ENCODE assay signal across 17 cellular contexts in the genomic region with DNA sequence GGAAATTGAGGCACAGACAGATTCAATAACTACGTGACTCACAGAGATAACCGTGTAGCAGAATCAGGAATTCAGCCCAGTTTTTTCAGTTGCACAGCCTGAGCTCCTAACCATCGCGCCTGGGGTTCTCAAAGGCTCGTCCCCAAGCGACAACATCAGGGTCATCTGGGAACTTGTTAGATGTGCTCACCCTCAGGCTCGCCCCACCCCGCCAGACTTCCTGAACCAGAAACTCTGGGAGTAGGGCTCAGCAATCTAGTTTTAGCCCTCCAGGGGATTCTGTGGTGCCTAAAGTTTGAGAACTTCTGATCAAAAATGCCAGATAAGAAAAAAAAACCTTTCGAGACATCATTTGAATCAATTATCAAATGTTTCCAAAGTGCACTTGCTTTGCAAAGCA.
DNase-seq lines count a peak whose midpoint lies in the region; ATAC-seq and TF ChIP-seq lines count a peak whose summit lies in the region.
"Had no signal": no experiment of that assay in that cellular context is flagged by ENCODE, and none has a peak within 500 bp of the region (broad histone marks: within the 10 kb centered on the region; RNA-seq: fewer than 3 reads in every experiment).

No MANE protein-coding gene starts in this region.

- no peak overlapping the region for H3K4me2 ChIP-seq in H9 (ENCODE audit: insufficient read depth, insufficient read length, low read length)
- H3K4me2 ChIP-seq: BLaER1 had no signal

- peak; percentile 50 for DNase-seq in Right ventricle myocardium superior
- no peak for DNase-seq in Right ventricle myocardium inferior (ENCODE audit: missing footprints)
- DNase-seq in H9, result no peak
- peak; percentile 23 for DNase-seq in NCI-H748 treated with DMSO at 0.1 percent for 48 hours (lab: John Stamatoyannopoulos, UW)
- no peak for DNase-seq in nephron progenitor cell
- no peak for DNase-seq in HFFc6
- DNase-seq in iPS-NIHi7 (ENCODE audit: extremely low spot score), result no peak
- DNase-seq: Calu3; CD4-positive, alpha-beta memory T cell; GM23248; Karpas-422; NCI-H510A; PC-3; RPMI8226 had no signal

- H3K23ac ChIP-seq in H9 (ENCODE audit: insufficient read length, low read depth, low read length), result no peak overlapping the region

- H3K9ac ChIP-seq in H9 (ENCODE audit: extremely low read depth, insufficient read length, low read length), result no peak overlapping the region
- H3K9ac ChIP-seq: BLaER1, GM23248 had no signal

- H3K23me2 ChIP-seq in H9 (ENCODE audit: insufficient read length, low read depth, low read length, poor library complexity, severe bottlenecking), result no peaks in the 10 kb centered on the region

- H2BK5ac ChIP-seq in H9 (ENCODE audit: insufficient read length, low read length), result no peak overlapping the region

- no peak overlapping the region for H2BK120ac ChIP-seq in H9 (ENCODE audit: low read depth, low read length, poor library complexity, severe bottlenecking)

- H3K4me1 Mint-ChIP-seq in H9 (peaks cover 12 to 16% of the 10 kb centered on the region in 2 experiments), nephron progenitor cell (peaks cover 83% of the 10 kb centered on the region), HFFc6 (ENCODE audit: low read depth) (no peaks in the 10 kb centered on the region)
- H3K4me1 Mint-ChIP-seq: CD4-positive, alpha-beta memory T cell had no signal

- H4K8ac ChIP-seq in H9 (replicated peaks; ENCODE audit: insufficient read length, low read depth, low read length), result no peak overlapping the region

- TF ChIP-seq CTCF in H9 (conservative IDR thresholded peaks at IDR 0.05) (no peak), nephron progenitor cell (IDR thresholded peaks at IDR 0.05) (no peak), HFFc6 (IDR thresholded peaks at IDR 0.05) (no peak)

- no peak overlapping the region for H2BK20ac ChIP-seq in H9 (ENCODE audit: low read depth, low read length, poor library complexity, severe bottlenecking)

- H4K20me1 ChIP-seq in H9 (ENCODE audit: control insufficient read depth, insufficient read depth, insufficient read length), result no peaks in the 10 kb centered on the region
- H4K20me1 ChIP-seq: BLaER1 had no signal

- H3K36me3 Mint-ChIP-seq in H9 (ENCODE audit: insufficient read depth in 1 of 3, low read depth in 3 of 3) (no peaks in the 10 kb centered on the region), nephron progenitor cell (ENCODE audit: low read depth) (no peaks in the 10 kb centered on the region), HFFc6 (ENCODE audit: low read depth) (no peaks in the 10 kb centered on the region)
- H3K36me3 Mint-ChIP-seq: CD4-positive, alpha-beta memory T cell had no signal

- no peak overlapping the region for H3K27ac ChIP-seq in H9 (ENCODE audit: insufficient read length, low read depth, low read length)
- H3K27ac ChIP-seq: BLaER1, GM23248, SJSA1 had no signal

- no peak overlapping the region for H2AFZ ChIP-seq in H9 (ENCODE audit: low read length)
- H2AFZ ChIP-seq: GM23248 had no signal

- H3K4ac ChIP-seq in H9 (ENCODE audit: low read depth, low read length), result no peak overlapping the region

- no peaks in the 10 kb centered on the region for H3K79me2 ChIP-seq in H9 (ENCODE audit: insufficient read depth, low read length)

- intact Hi-C loops in Right ventricle myocardium superior (cut with DNase I), result no loop called here
- intact Hi-C loops in Right ventricle myocardium inferior (cut with DNase I), result no loop called here

- H3K4me3 Mint-ChIP-seq in H9 (no peak overlapping the region), nephron progenitor cell (peak overlapping the region; percentile 58), HFFc6 (no peak overlapping the region)
- H3K4me3 Mint-ChIP-seq: CD4-positive, alpha-beta memory T cell had no signal

- no peak overlapping the region for H4K91ac ChIP-seq in H9 (ENCODE audit: insufficient read length, low read depth, low read length)

- H3K9me3 Mint-ChIP-seq in H9 (no peaks in the 10 kb centered on the region), nephron progenitor cell (no peaks in the 10 kb centered on the region), HFFc6 (peaks cover 76% of the 10 kb centered on the region)
- H3K9me3 Mint-ChIP-seq: CD4-positive, alpha-beta memory T cell had no signal

- 0 out of 2 replicates have a peak overlapping the region, but pooled peaks have one; percentile 29 for H3K14ac ChIP-seq in H9 (ENCODE audit: insufficient read depth, low read length)

- H3T11ph ChIP-seq in H9 (ENCODE audit: low read length), result no peak overlapping the region

- no peaks in the 10 kb centered on the region for H3K27me3 ChIP-seq in H9 (ENCODE audit: insufficient read depth, low read length)
- H3K27me3 ChIP-seq: BLaER1 had no signal

- no peak overlapping the region for H2AK5ac ChIP-seq in H9 (ENCODE audit: insufficient read length, low read length)

- no peak overlapping the region for H2BK12ac ChIP-seq in H9 (ENCODE audit: insufficient read length, low read depth, low read length)

- no peak overlapping the region for H2BK15ac ChIP-seq in H9 (ENCODE audit: low read depth, low read length)

- no peak overlapping the region for H3K18ac ChIP-seq in H9 (ENCODE audit: insufficient read length, low read depth, low read length)

- no peak for ATAC-seq in Right ventricle myocardium superior (ENCODE audit: poor library complexity)
- no peak for ATAC-seq in Right ventricle myocardium inferior
- ATAC-seq: GM12878, PC-3 had no signal

- H3K27me3 Mint-ChIP-seq in H9 (ENCODE audit: low read depth) (no peaks in the 10 kb centered on the region), nephron progenitor cell (ENCODE audit: low read depth, poor library complexity) (no peaks in the 10 kb centered on the region), HFFc6 (ENCODE audit: insufficient read depth) (peaks cover 1% of the 10 kb centered on the region)

- no peaks in the 10 kb centered on the region for H3K79me1 ChIP-seq in H9 (ENCODE audit: insufficient read depth, low read depth, low read length, poor library complexity, severe bottlenecking)

- H3K56ac ChIP-seq in H9 (ENCODE audit: insufficient read length, low read depth, low read length), result no peak overlapping the region

- H3K27ac Mint-ChIP-seq in H9 (no peak overlapping the region), nephron progenitor cell (peak overlapping the region; percentile 86), HFFc6 (no peak overlapping the region)
- H3K27ac Mint-ChIP-seq: CD4-positive, alpha-beta memory T cell had no signal

- H3K9me3 ChIP-seq in H9 (ENCODE audit: control insufficient read depth, low read depth, low read length), result no peaks in the 10 kb centered on the region
- H3K9me3 ChIP-seq: BLaER1, SJSA1 had no signal

- no CpG with 5 or more reads among the region's 9 CpGs for WGBS in H9 (ENCODE audit: extremely low coverage, insufficient read length, low lambda C conversion rate)

- H4K5ac ChIP-seq in H9 (ENCODE audit: insufficient read length, low read depth, low read length), result no peak overlapping the region

- no peaks in the 10 kb centered on the region for H3K4me1 ChIP-seq in H9 (ENCODE audit: insufficient read depth, low read length)
- H3K4me1 ChIP-seq: BLaER1 had no signal

Comparison
In these comparisons a context has a peak if more than half of its experiments do, and no peak if none do; other contexts are left out.
1. DNase-seq: peak in Right ventricle myocardium superior (single experiment) and NCI-H748 treated with DMSO at 0.1 percent for 48 hours (single experiment); none in Right ventricle myocardium inferior (single experiment), H9 (single experiment), nephron progenitor cell (single experiment), HFFc6 (single experiment) and iPS-NIHi7 (single experiment).